Comparison of ENCODE assay signal across 15 cellular contexts in the genomic region with DNA sequence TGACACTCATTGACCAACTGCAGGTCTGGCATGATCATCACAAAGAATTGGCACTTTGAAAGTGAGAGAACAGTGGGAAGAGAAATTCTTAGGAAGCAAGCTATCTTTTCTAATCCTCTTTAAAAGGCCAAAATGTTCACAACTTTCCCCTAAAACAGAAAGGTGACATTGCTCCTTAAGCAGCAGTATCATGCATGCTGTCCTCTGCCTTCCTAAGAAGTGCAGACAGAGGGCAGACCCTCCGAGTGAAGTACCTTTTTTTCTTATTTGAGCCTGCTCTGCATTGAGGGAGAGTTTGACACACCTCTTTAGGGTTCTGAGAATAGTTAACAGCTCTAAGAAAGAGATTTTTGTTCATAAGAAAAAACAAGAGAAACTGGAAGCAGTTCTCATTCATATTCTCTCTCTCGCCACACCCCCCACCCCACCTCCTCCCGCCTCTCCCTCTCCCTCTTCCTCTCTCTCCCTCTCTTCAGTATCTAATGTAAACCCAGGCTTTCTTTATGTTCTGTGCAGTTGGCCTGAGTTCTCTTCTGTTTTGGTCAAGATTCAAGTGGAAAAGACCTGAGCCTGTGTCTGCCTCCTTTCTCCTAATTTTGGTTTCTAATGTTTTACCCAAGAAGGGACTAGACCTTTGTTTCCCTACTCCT.
DNase-seq lines count a peak whose midpoint lies in the region; ATAC-seq and TF ChIP-seq lines count a peak whose summit lies in the region.
"Had no signal": no experiment of that assay in that cellular context is flagged by ENCODE, and none has a peak within 500 bp of the region (broad histone marks: within the 10 kb centered on the region; RNA-seq: fewer than 3 reads in every experiment).

No MANE protein-coding gene starts in this region.

- H3K9me3 Mint-ChIP-seq in GM23338 (no peaks in the 10 kb centered on the region), neural progenitor cell (no peaks in the 10 kb centered on the region)
- H3K9me3 Mint-ChIP-seq: CD4-positive, alpha-beta T cell had no signal

- H3K4me1 ChIP-seq in GM23338 (ENCODE audit: insufficient read depth) (peaks cover 7% of the 10 kb centered on the region; the same call in 1 of the 2 replicates), hepatocyte (ENCODE audit: insufficient read depth) (no peaks in the 10 kb centered on the region), neural progenitor cell (peaks cover 13% of the 10 kb centered on the region), mesenchymal stem cell (ENCODE audit: control insufficient read depth, insufficient read depth, low read depth, low read length) (peaks cover 2% of the 10 kb centered on the region)

- TF ChIP-seq CTCF in GM23338 (conservative IDR thresholded peaks at IDR 0.05; ENCODE audit: low read depth in 2 of 2) (peak in 1 of 2 experiments; percentile 25; a peak in 1 of 4 replicates), hepatocyte (IDR thresholded peaks at IDR 0.05; ENCODE audit: poor library complexity) (no peak), neural progenitor cell (IDR thresholded peaks at IDR 0.05) (no peak)

- 0 out of 2 replicates have a peak overlapping the region, but pooled peaks have one; percentile 31 for H3K4me2 ChIP-seq in GM23338
- peak overlapping the region; percentile 37 for H3K4me2 ChIP-seq in hepatocyte
- H3K4me2 ChIP-seq in neural progenitor cell = no peak overlapping the region
- no peak overlapping the region for H3K4me2 ChIP-seq in mesenchymal stem cell (ENCODE audit: low read length, poor library complexity, severe bottlenecking)

- peak; percentile 83 for ATAC-seq in GM23338
- no peak for ATAC-seq in HG03025 (IDR thresholded peaks at IDR 0.05; ENCODE audit: low FRiP score, unreplicated experiment)
- no peak for ATAC-seq in GM18909 (IDR thresholded peaks at IDR 0.05; ENCODE audit: poor library complexity, unreplicated experiment)
- ATAC-seq: K562 had no signal

- H3K79me1 ChIP-seq in mesenchymal stem cell (replicated peaks; ENCODE audit: low read length, poor library complexity, severe bottlenecking) = no peaks in the 10 kb centered on the region

- no peak overlapping the region for H2AK5ac ChIP-seq in mesenchymal stem cell (ENCODE audit: low read length, severe bottlenecking)

- no peaks in the 10 kb centered on the region for H3K9me3 ChIP-seq in hepatocyte (ENCODE audit: low read depth)
- H3K9me3 ChIP-seq in neural progenitor cell (ENCODE audit: low read depth) = no peaks in the 10 kb centered on the region
- H3K9me3 ChIP-seq in mesenchymal stem cell (ENCODE audit: control insufficient read depth, low read length) = no peaks in the 10 kb centered on the region

- H2BK120ac ChIP-seq in mesenchymal stem cell (ENCODE audit: low read depth, low read length) = no peak overlapping the region

- no peak overlapping the region for H3K14ac ChIP-seq in mesenchymal stem cell (ENCODE audit: low read length in 2 of 2)

- 35% methylated on average over 3 of the region's 3 CpGs for WGBS in hepatocyte (ENCODE audit: low lambda C conversion rate, missing lambda C conversion rate)
- 44% methylated on average over 3 of the region's 3 CpGs for WGBS in mesenchymal stem cell

- H3K9ac ChIP-seq in neural progenitor cell (no peak overlapping the region), mesenchymal stem cell (ENCODE audit: low read length) (no peak overlapping the region)

- no peak overlapping the region for H3K4ac ChIP-seq in mesenchymal stem cell (ENCODE audit: low read depth in 1 of 2, low read length in 2 of 2)

- no peaks in the 10 kb centered on the region for H3K36me3 Mint-ChIP-seq in GM23338 (ENCODE audit: low read depth)
- H3K36me3 Mint-ChIP-seq in neural progenitor cell = no peaks in the 10 kb centered on the region

- no peak overlapping the region for H3K18ac ChIP-seq in mesenchymal stem cell (ENCODE audit: low read depth in 1 of 2, low read length in 2 of 2)

- H3K27ac ChIP-seq in GM23338 (ENCODE audit: low read depth) (no peak overlapping the region), hepatocyte (no peak overlapping the region), neural progenitor cell (no peak overlapping the region), mesenchymal stem cell (ENCODE audit: low read length, poor library complexity, severe bottlenecking) (no peak overlapping the region)
- H3K27ac ChIP-seq: HL-60 had no signal

- H3K4me3 Mint-ChIP-seq in GM23338 = no peak overlapping the region
- no peak overlapping the region for H3K4me3 Mint-ChIP-seq in neural progenitor cell
- H3K4me3 Mint-ChIP-seq: B cell; CD4-positive, alpha-beta T cell had no signal

- DNase-seq in GM23338 (ENCODE audit: low spot score) (peak; percentile 15), NCI-H69 (lab: John Stamatoyannopoulos, UW) (peak; percentile 39), hepatocyte (ENCODE audit: low spot score) (no peak), neural progenitor cell (ENCODE audit: low spot score) (no peak), DMS79 treated with DMSO at 0.1 percent for 48 hours (lab: John Stamatoyannopoulos, UW) (no peak), mesenchymal stem cell (no peak)
- DNase-seq: C1 segment of cervical spinal cord; Calu3; CD4-positive, alpha-beta T cell; DMS 273 treated with DMSO at 0.1 percent for 48 hours had no signal

- H3K4me3 ChIP-seq in GM23338 = no peak overlapping the region
- H3K4me3 ChIP-seq in hepatocyte = no peak overlapping the region
- H3K4me3 ChIP-seq in neural progenitor cell = no peak overlapping the region
- no peak overlapping the region for H3K4me3 ChIP-seq in mesenchymal stem cell (ENCODE audit: insufficient read depth in 1 of 2, low read depth in 1 of 2, low read length in 2 of 2)
- H3K4me3 ChIP-seq: K562 had no signal

- H3K4me1 Mint-ChIP-seq in GM23338 = peaks cover 14% of the 10 kb centered on the region
- H3K4me1 Mint-ChIP-seq in neural progenitor cell = no peaks in the 10 kb centered on the region
- H3K4me1 Mint-ChIP-seq: B cell had no signal

- H3K23ac ChIP-seq in mesenchymal stem cell (ENCODE audit: low read length in 2 of 2) = no peak overlapping the region

- no peak overlapping the region for H4K8ac ChIP-seq in mesenchymal stem cell (ENCODE audit: low read length)

- H2AFZ ChIP-seq in GM23338 (peak overlapping the region; percentile 43; the same call in 1 of the 2 replicates), hepatocyte (no peak overlapping the region), neural progenitor cell (replicated peaks) (peak overlapping the region; percentile 7), mesenchymal stem cell (ENCODE audit: low read depth, low read length) (no peak overlapping the region)

- no peaks in the 10 kb centered on the region for H4K20me1 ChIP-seq in GM23338 (replicated peaks; ENCODE audit: insufficient read depth)
- H4K20me1 ChIP-seq in hepatocyte (ENCODE audit: insufficient read depth, poor library complexity, severe bottlenecking) = no peaks in the 10 kb centered on the region
- H4K20me1 ChIP-seq in neural progenitor cell (ENCODE audit: low read depth) = no peaks in the 10 kb centered on the region

- H3K9me2 ChIP-seq in GM23338 (ENCODE audit: insufficient read depth) (no peaks in the 10 kb centered on the region), hepatocyte (replicated peaks; ENCODE audit: insufficient read depth) (no peaks in the 10 kb centered on the region)

- H3K27ac Mint-ChIP-seq in GM23338 = no peak overlapping the region
- H3K27ac Mint-ChIP-seq in neural progenitor cell = no peak overlapping the region
- H3K27ac Mint-ChIP-seq: B cell; CD4-positive, alpha-beta T cell had no signal

- H3K27me3 Mint-ChIP-seq in GM23338 (ENCODE audit: insufficient read depth, low read depth, poor library complexity) (no peaks in the 10 kb centered on the region), neural progenitor cell (ENCODE audit: insufficient read depth, low read depth) (no peaks in the 10 kb centered on the region)
- H3K27me3 Mint-ChIP-seq: B cell; CD4-positive, alpha-beta T cell had no signal

- H3K79me2 ChIP-seq in GM23338 (replicated peaks; ENCODE audit: insufficient read depth) (no peaks in the 10 kb centered on the region), hepatocyte (no peaks in the 10 kb centered on the region), neural progenitor cell (ENCODE audit: low read depth) (no peaks in the 10 kb centered on the region)

- no peaks in the 10 kb centered on the region for H3F3A ChIP-seq in GM23338 (replicated peaks; ENCODE audit: low read depth)
- H3F3A ChIP-seq in neural progenitor cell (ENCODE audit: low read depth) = no peaks in the 10 kb centered on the region

- no peak overlapping the region for H2BK15ac ChIP-seq in mesenchymal stem cell (ENCODE audit: low read depth, poor library complexity, severe bottlenecking)

- H3K36me3 ChIP-seq in GM23338 (ENCODE audit: insufficient read depth) = no peaks in the 10 kb centered on the region
- no peaks in the 10 kb centered on the region for H3K36me3 ChIP-seq in hepatocyte (replicated peaks; ENCODE audit: insufficient read depth, low read depth)
- H3K36me3 ChIP-seq in neural progenitor cell = no peaks in the 10 kb centered on the region
- H3K36me3 ChIP-seq in mesenchymal stem cell (ENCODE audit: control insufficient read depth in 1 of 2, insufficient read depth in 2 of 2, low read depth in 1 of 2, low read length in 2 of 2) = no peaks in the 10 kb centered on the region

- H2BK5ac ChIP-seq in mesenchymal stem cell (ENCODE audit: low read depth, low read length, poor library complexity, severe bottlenecking) = no peak overlapping the region

- H4K91ac ChIP-seq in mesenchymal stem cell (ENCODE audit: low read length) = no peak overlapping the region

- H3K27me3 ChIP-seq in GM23338 (ENCODE audit: insufficient read depth) (no peaks in the 10 kb centered on the region), hepatocyte (no peaks in the 10 kb centered on the region), neural progenitor cell (no peaks in the 10 kb centered on the region), mesenchymal stem cell (ENCODE audit: control insufficient read depth in 1 of 2, insufficient read depth in 1 of 2, low read length in 2 of 2) (no peaks in the 10 kb centered on the region)

- no peak overlapping the region for H2BK12ac ChIP-seq in mesenchymal stem cell (ENCODE audit: low read length in 2 of 2)

TF ChIP-seq in GM23338, 12 proteins besides CTCF, POLR2A, EP300 and RAD21 (continues in another document):
- no peak for TF ChIP-seq NANOG (IDR thresholded peaks at IDR 0.05; ENCODE audit: borderline replicate concordance)
- no peak for TF ChIP-seq ZNF331 (CRISPR knock-in tag; IDR thresholded peaks at IDR 0.05; ENCODE audit: low read depth)

Comparison
In these comparisons a context has a peak if more than half of its experiments do, and no peak if none do; other contexts are left out.
1. DNase-seq: peak in GM23338 (single experiment) and NCI-H69 (single experiment); none in hepatocyte (single experiment), neural progenitor cell (single experiment), DMS79 treated with DMSO at 0.1 percent for 48 hours (single experiment) and mesenchymal stem cell (single experiment).
2. H2AFZ ChIP-seq: peak in GM23338 (single experiment) and neural progenitor cell (single experiment); none in hepatocyte (single experiment) and mesenchymal stem cell (single experiment).
3. H3K4me2 ChIP-seq: peak in GM23338 (single experiment) and hepatocyte (single experiment); none in neural progenitor cell (single experiment) and mesenchymal stem cell (single experiment).